In genomic region chr14:104866451-104867370, GRCh38 we compare ENCODE assay signal across 9 cellular contexts. TPM values are rescaled to one million over a fixed set of nuclear protein-coding genes. Genes with fewer than 3 reads are reported as not detected.
A peak's percentile ranks its signal among the peaks of the same experiment; 100 is the strongest.
DNase-seq lines count a peak whose midpoint lies in the region; ATAC-seq, FAIRE-seq and TF ChIP-seq lines count a peak whose summit lies in the region.
"Had no signal": no experiment of that assay in that cellular context is flagged by ENCODE, and none has a peak within 500 bp of the region (broad histone marks: within the 10 kb centered on the region; RNA-seq: fewer than 3 reads in every experiment).

No MANE protein-coding gene starts in this region.

- H3K4me3 ChIP-seq in right lobe of liver, result peak overlapping the region; percentile 57 to 79 (median 64)
- H3K4me3 ChIP-seq in stomach smooth muscle (ENCODE audit: low read length in 2 of 2), result peak overlapping the region; percentile 44 to 77

- CTCF ChIA-PET in activated CD4-positive, alpha-beta T cell treated with anti-CD3 and anti-CD28 coated beads for 36 hours (lab: Charles Lee), result interaction anchor here (0.5 to 1.1 kb wide), 2 partner anchors 40 to 98 kb away, joined by 3 to 5 read pairs; no protein-coding TSS in a partner anchor

- peaks cover 2% of the 10 kb centered on the region for H3K4me1 Mint-ChIP-seq in activated CD4-positive, alpha-beta T cell treated with anti-CD3 and anti-CD28 coated beads for 36 hours
- H3K4me1 Mint-ChIP-seq in brain, result peaks cover 16% of the 10 kb centered on the region

- no peaks in the 10 kb centered on the region for H3K9me3 ChIP-seq in right lobe of liver
- H3K9me3 ChIP-seq in stomach smooth muscle (ENCODE audit: control insufficient read depth in 2 of 2, low read length in 2 of 2), result no peaks in the 10 kb centered on the region

- H3K27ac ChIP-seq in right lobe of liver (no peak overlapping the region), stomach smooth muscle (ENCODE audit: low read length) (no peak overlapping the region)

- H3K4me1 ChIP-seq in right lobe of liver (peaks cover 0 to 8% (median 4%) of the 10 kb centered on the region in 4 donors), stomach smooth muscle (ENCODE audit: control insufficient read depth, insufficient read depth, low read length) (peaks cover 38% of the 10 kb centered on the region)

- FAIRE-seq in H54 (lab: Jason Lieb, UNC), result no peak

- H3K9ac ChIP-seq in stomach smooth muscle (ENCODE audit: low read length in 2 of 2), result peak overlapping the region; percentile 70 to 83

- H3K27ac Mint-ChIP-seq in activated CD4-positive, alpha-beta T cell treated with anti-CD3 and anti-CD28 coated beads for 36 hours, result no peak overlapping the region
- H3K27ac Mint-ChIP-seq in brain, result peak overlapping the region in 2 of 5 experiments; percentile 50 to 67

- H3K36me3 Mint-ChIP-seq in activated CD4-positive, alpha-beta T cell treated with anti-CD3 and anti-CD28 coated beads for 36 hours (ENCODE audit: low read depth), result no peaks in the 10 kb centered on the region
- H3K36me3 Mint-ChIP-seq in brain, result no peaks in the 10 kb centered on the region
- H3K36me3 Mint-ChIP-seq: CD14-positive monocyte had no signal

- WGBS in right lobe of liver (ENCODE audit: insufficient coverage, low coverage, low lambda C conversion rate, missing lambda C conversion rate), result no CpG with 5 or more reads among the region's 12 CpGs

- no peak for ATAC-seq in activated CD4-positive, alpha-beta T cell treated with anti-CD3 and anti-CD28 coated beads for 36 hours
- ATAC-seq in right lobe of liver (no peak), GM21447 (IDR thresholded peaks at IDR 0.05; ENCODE audit: unreplicated experiment) (no peak)

- intact Hi-C loops in activated CD4-positive, alpha-beta T cell treated with anti-CD3 and anti-CD28 coated beads for 36 hours (cut with DNase I, micrococcal nuclease), result no loop called here
- intact Hi-C loops in right lobe of liver (cut with DNase I), result loop anchor here in 1 of 2 donors (5.0 kb wide), 1 partner anchor 34 kb away; no protein-coding TSS in a partner anchor

- no peaks in the 10 kb centered on the region for H3K9me3 Mint-ChIP-seq in activated CD4-positive, alpha-beta T cell treated with anti-CD3 and anti-CD28 coated beads for 36 hours (ENCODE audit: low read depth)
- H3K9me3 Mint-ChIP-seq in brain, result peaks cover 0 to 5% (median 0%) of the 10 kb centered on the region in 5 experiments

- no peaks in the 10 kb centered on the region for H3K36me3 ChIP-seq in right lobe of liver
- H3K36me3 ChIP-seq in stomach smooth muscle (ENCODE audit: control insufficient read depth in 2 of 2, insufficient read depth in 2 of 2, low read length in 2 of 2), result peaks cover 0 to 2% of the 10 kb centered on the region in 2 donors

- H3K4me3 Mint-ChIP-seq in activated CD4-positive, alpha-beta T cell treated with anti-CD3 and anti-CD28 coated beads for 36 hours, result peak overlapping the region; percentile 60
- peak overlapping the region; percentile 82 to 87 (median 84) for H3K4me3 Mint-ChIP-seq in brain

- H3K27me3 ChIP-seq in right lobe of liver (no peaks in the 10 kb centered on the region), stomach smooth muscle (ENCODE audit: control insufficient read depth in 1 of 2, insufficient read depth in 2 of 2, low read length in 2 of 2) (peaks cover 2 to 6% of the 10 kb centered on the region in 2 donors)

- H3K27me3 Mint-ChIP-seq in activated CD4-positive, alpha-beta T cell treated with anti-CD3 and anti-CD28 coated beads for 36 hours, result peaks cover 7% of the 10 kb centered on the region
- no peaks in the 10 kb centered on the region for H3K27me3 Mint-ChIP-seq in brain

- TF ChIP-seq POLR2A in right lobe of liver (IDR thresholded peaks at IDR 0.05) (no peak), H54 (IDR thresholded peaks at IDR 0.05; ENCODE audit: low read depth, low read length) (no peak)

- POLR2A ChIA-PET in activated CD4-positive, alpha-beta T cell treated with anti-CD3 and anti-CD28 coated beads for 36 hours (lab: Charles Lee), result no interaction called here

- DNase-seq in activated CD4-positive, alpha-beta T cell treated with anti-CD3 and anti-CD28 coated beads for 36 hours, result peak; percentile 11
- no peak for DNase-seq in activated CD4-positive, alpha-beta T cell treated with anti-CD3 and anti-CD28 coated beads, Interleukin-2, amount 50 U/mL, for 4 hours
- DNase-seq in right lobe of liver (peak in 1 of 3 donors; percentile 17), H54 (ENCODE audit: insufficient read length, low spot score) (no peak), SIG-M5 (lab: John Stamatoyannopoulos, UW) (no peak)

- TF ChIP-seq CTCF in brain (conservative IDR thresholded peaks at IDR 0.05) (no peak), right lobe of liver (IDR thresholded peaks at IDR 0.05) (no peak)

RNA-seq across cellular contexts. Expression of gene CEP170B, which starts 1.6 kb away (rescaled TPM):
- 1 to 10 TPM; 3.9 to 4.0 TPM for total RNA-seq in activated CD4-positive, alpha-beta T cell treated with anti-CD3 and anti-CD28 coated beads for 36 hours
- 35.2 TPM for polyA plus RNA-seq in brain (ENCODE audit: insufficient read depth, low read depth, low replicate concordance)
- 10 to 100 TPM; 13.2 to 22.4 (median 16.8) TPM for total RNA-seq in right lobe of liver
- polyA plus RNA-seq: CD14-positive monocyte had no signal

RNA-seq across cellular contexts. Expression of gene PLD4, which starts 58.0 kb away (rescaled TPM):
- not detected for total RNA-seq in activated CD4-positive, alpha-beta T cell treated with anti-CD3 and anti-CD28 coated beads for 36 hours
- polyA plus RNA-seq in brain (ENCODE audit: insufficient read depth, low read depth, low replicate concordance), result 6.0 TPM
- total RNA-seq in right lobe of liver, result under 1 TPM in 4 of 6 experiments, not detected in 2; 0.12 to 0.49 (median 0.33) TPM
